Comparison of ENCODE assay signal across 16 cellular contexts in genomic region chr6:39189131-39189530, GRCh38. TPM values are rescaled to one million over a fixed set of nuclear protein-coding genes. Genes with fewer than 3 reads are reported as not detected.
DNase-seq lines count a peak whose midpoint lies in the region; ATAC-seq and TF ChIP-seq lines count a peak whose summit lies in the region.
"Had no signal": no experiment of that assay in that cellular context is flagged by ENCODE, and none has a peak within 500 bp of the region (broad histone marks: within the 10 kb centered on the region; RNA-seq: fewer than 3 reads in every experiment).

No MANE protein-coding gene starts in this region.

- no peaks in the 10 kb centered on the region for H3K79me2 ChIP-seq in neural progenitor cell (ENCODE audit: low read depth)

- TF ChIP-seq CTCF in MCF 10A (IDR thresholded peaks at IDR 0.05; ENCODE audit: unreplicated experiment) (no peak), breast epithelium (IDR thresholded peaks at IDR 0.05) (no peak), neural progenitor cell (IDR thresholded peaks at IDR 0.05) (no peak)

- H3K4me3 ChIP-seq in breast epithelium (no peak overlapping the region), neural progenitor cell (no peak overlapping the region)
- H3K4me3 ChIP-seq: A549, BLaER1, GM23338 had no signal

- no peak for ATAC-seq in central memory CD8-positive, alpha-beta T cell (replicated peaks; ENCODE audit: extremely low read depth, poor library complexity, severe bottlenecking)
- ATAC-seq in activated CD4-positive, CD25-positive, alpha-beta regulatory T cell treated with anti-CD3 and anti-CD28 coated beads, Interleukin-2, amount 50 U/mL, for 24 hours = no peak
- ATAC-seq: CD8-positive, alpha-beta T cell had no signal

- H3K27me3 ChIP-seq in breast epithelium (no peaks in the 10 kb centered on the region), neural progenitor cell (no peaks in the 10 kb centered on the region)
- H3K27me3 ChIP-seq: BLaER1 had no signal

- no peak overlapping the region for H2AFZ ChIP-seq in neural progenitor cell (replicated peaks)
- H2AFZ ChIP-seq: GM23338 had no signal

- intact Hi-C loops in MCF 10A (cut with micrococcal nuclease) = no loop called here
- intact Hi-C loops in breast epithelium (cut with DNase I; ENCODE audit: low total_unique reads) = no loop called here

- H3K4me1 ChIP-seq in breast epithelium (no peaks in the 10 kb centered on the region), neural progenitor cell (peaks cover 18% of the 10 kb centered on the region)
- H3K4me1 ChIP-seq: BLaER1 had no signal

- H3K27ac Mint-ChIP-seq in MCF 10A (ENCODE audit: low read depth, unreplicated experiment) = peak overlapping the region; percentile 35
- H3K27ac Mint-ChIP-seq in central memory CD8-positive, alpha-beta T cell (ENCODE audit: low read depth) = peak overlapping the region; percentile 63
- peak overlapping the region; percentile 60 for H3K27ac Mint-ChIP-seq in neural progenitor cell
- H3K27ac Mint-ChIP-seq: CD8-positive, alpha-beta T cell; GM23338 had no signal

- H3K9me3 Mint-ChIP-seq in MCF 10A (ENCODE audit: unreplicated experiment) (no peaks in the 10 kb centered on the region), neural progenitor cell (no peaks in the 10 kb centered on the region)
- no peaks in the 10 kb centered on the region for H3K9me3 Mint-ChIP-seq in central memory CD8-positive, alpha-beta T cell
- H3K9me3 Mint-ChIP-seq: CD8-positive, alpha-beta T cell; GM23338 had no signal

- H3F3A ChIP-seq in neural progenitor cell (ENCODE audit: low read depth) = peaks cover 4% of the 10 kb centered on the region

- H3K4me1 Mint-ChIP-seq in MCF 10A (ENCODE audit: insufficient read depth, unreplicated experiment) (peaks cover 25% of the 10 kb centered on the region), neural progenitor cell (peaks cover 19% of the 10 kb centered on the region)
- no peaks in the 10 kb centered on the region for H3K4me1 Mint-ChIP-seq in central memory CD8-positive, alpha-beta T cell

- DNase-seq in MCF 10A (ENCODE audit: unreplicated experiment) = no peak
- DNase-seq in breast epithelium (ENCODE audit: low spot score in 2 of 2) = no peak
- DNase-seq in central memory CD8-positive, alpha-beta T cell (ENCODE audit: low spot score in 2 of 2) = no peak
- DNase-seq in neural progenitor cell (ENCODE audit: low spot score) = no peak
- no peak for DNase-seq in effector CD8-positive, alpha-beta T cell (lab: John Stamatoyannopoulos, UW)
- DNase-seq in activated CD4-positive, alpha-beta T cell treated with anti-CD3 and anti-CD28 coated beads for 48 hours = no peak
- DNase-seq: CD8-positive, alpha-beta T cell; HCEC 1CT; NCI-H1092 treated with DMSO at 0.1 percent for 48 hours; NCI-H2081; Right ventricle myocardium superior had no signal

- H3K36me3 Mint-ChIP-seq in MCF 10A (ENCODE audit: insufficient read depth, unreplicated experiment) = peaks cover 12% of the 10 kb centered on the region
- H3K36me3 Mint-ChIP-seq in central memory CD8-positive, alpha-beta T cell (ENCODE audit: insufficient read depth) = peaks cover 2% of the 10 kb centered on the region
- peaks cover 5% of the 10 kb centered on the region for H3K36me3 Mint-ChIP-seq in neural progenitor cell

- no TSS peak for BruUV-seq in MCF 10A (replicated peaks; lab: Mats Ljungman, UMichigan)

- POLR2A ChIA-PET in MCF 10A (lab: Yijun Ruan, JAX) = no interaction called here

- H3K9ac ChIP-seq in neural progenitor cell = no peak overlapping the region
- H3K9ac ChIP-seq: BLaER1 had no signal

- H3K27me3 Mint-ChIP-seq in MCF 10A (ENCODE audit: insufficient read depth, unreplicated experiment) (no peaks in the 10 kb centered on the region), neural progenitor cell (ENCODE audit: insufficient read depth, low read depth) (peaks cover 6% of the 10 kb centered on the region)
- H3K27me3 Mint-ChIP-seq in central memory CD8-positive, alpha-beta T cell = no peaks in the 10 kb centered on the region

- CTCF ChIA-PET in MCF 10A (lab: Yijun Ruan, JAX) = interaction anchor here (0.8 to 3.2 kb wide), 3 partner anchors 13 to 92 kb away, joined by 5 to 32 read pairs (median 7); no protein-coding TSS in a partner anchor

- TF ChIP-seq POLR2A in breast epithelium (IDR thresholded peaks at IDR 0.05) = no peak

- no peaks in the 10 kb centered on the region for H3K9me3 ChIP-seq in breast epithelium
- H3K9me3 ChIP-seq in neural progenitor cell (ENCODE audit: low read depth) = no peaks in the 10 kb centered on the region
- H3K9me3 ChIP-seq: A549, BLaER1 had no signal

- no peaks in the 10 kb centered on the region for H3K36me3 ChIP-seq in breast epithelium
- H3K36me3 ChIP-seq in neural progenitor cell = no peaks in the 10 kb centered on the region
- H3K36me3 ChIP-seq: BLaER1 had no signal

- H3K4me2 ChIP-seq in neural progenitor cell = no peak overlapping the region
- H3K4me2 ChIP-seq: A549, BLaER1, GM23338 had no signal

- no peak overlapping the region for H3K4me3 Mint-ChIP-seq in MCF 10A (ENCODE audit: unreplicated experiment)
- no peak overlapping the region for H3K4me3 Mint-ChIP-seq in central memory CD8-positive, alpha-beta T cell
- H3K4me3 Mint-ChIP-seq in neural progenitor cell = no peak overlapping the region
- H3K4me3 Mint-ChIP-seq: CD8-positive, alpha-beta T cell; GM23338 had no signal

- H3K27ac ChIP-seq in breast epithelium (no peak overlapping the region), neural progenitor cell (no peak overlapping the region)
- H3K27ac ChIP-seq: BLaER1 had no signal

- H4K20me1 ChIP-seq in neural progenitor cell (ENCODE audit: low read depth) = no peaks in the 10 kb centered on the region
- H4K20me1 ChIP-seq: BLaER1 had no signal

RNA-seq across cellular contexts. Expression of gene KCNK5, which starts 40.1 kb away (rescaled TPM):
- total RNA-seq in MCF 10A (2022) = 1.3 and 2.6 TPM in 2 replicates
- 10 to 100 TPM in 1 of 3 donors, 1 to 10 TPM in 2; 1.8 to 20.6 (median 4.3) TPM for total RNA-seq in breast epithelium
- total RNA-seq in neural progenitor cell (ENCODE audit: low replicate concordance) = 5.7 and 7.3 TPM in 2 replicates
- total RNA-seq: LHCN-M2 had no signal
